Comparison of ENCODE assay signal across 1 cellular context in the genomic region with DNA sequence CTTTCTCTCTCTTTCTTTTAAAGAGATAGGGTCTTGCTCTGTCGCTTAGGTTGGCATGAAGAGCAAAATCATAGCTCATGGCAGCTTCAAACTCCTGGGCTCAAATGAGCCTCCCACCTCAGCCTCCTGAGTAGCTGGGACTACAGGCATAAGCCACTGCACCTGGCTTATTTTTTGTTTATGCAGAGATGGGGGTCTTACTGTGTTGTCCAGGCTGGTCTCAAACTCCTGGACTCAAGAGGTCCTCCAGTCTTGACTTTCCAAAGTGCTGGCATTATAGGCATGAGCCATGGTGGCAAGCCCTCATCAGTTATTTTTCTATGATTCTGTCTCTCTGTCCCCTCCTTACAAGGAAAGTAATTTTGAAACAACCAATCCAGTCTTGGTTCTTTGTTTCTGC.
TF ChIP-seq lines count a peak whose summit lies in the region.

No MANE protein-coding gene starts in this region.

TF ChIP-seq in neural cell, 6 proteins besides CTCF, POLR2A, EP300 and RAD21:
- TF ChIP-seq, protein P1, sequence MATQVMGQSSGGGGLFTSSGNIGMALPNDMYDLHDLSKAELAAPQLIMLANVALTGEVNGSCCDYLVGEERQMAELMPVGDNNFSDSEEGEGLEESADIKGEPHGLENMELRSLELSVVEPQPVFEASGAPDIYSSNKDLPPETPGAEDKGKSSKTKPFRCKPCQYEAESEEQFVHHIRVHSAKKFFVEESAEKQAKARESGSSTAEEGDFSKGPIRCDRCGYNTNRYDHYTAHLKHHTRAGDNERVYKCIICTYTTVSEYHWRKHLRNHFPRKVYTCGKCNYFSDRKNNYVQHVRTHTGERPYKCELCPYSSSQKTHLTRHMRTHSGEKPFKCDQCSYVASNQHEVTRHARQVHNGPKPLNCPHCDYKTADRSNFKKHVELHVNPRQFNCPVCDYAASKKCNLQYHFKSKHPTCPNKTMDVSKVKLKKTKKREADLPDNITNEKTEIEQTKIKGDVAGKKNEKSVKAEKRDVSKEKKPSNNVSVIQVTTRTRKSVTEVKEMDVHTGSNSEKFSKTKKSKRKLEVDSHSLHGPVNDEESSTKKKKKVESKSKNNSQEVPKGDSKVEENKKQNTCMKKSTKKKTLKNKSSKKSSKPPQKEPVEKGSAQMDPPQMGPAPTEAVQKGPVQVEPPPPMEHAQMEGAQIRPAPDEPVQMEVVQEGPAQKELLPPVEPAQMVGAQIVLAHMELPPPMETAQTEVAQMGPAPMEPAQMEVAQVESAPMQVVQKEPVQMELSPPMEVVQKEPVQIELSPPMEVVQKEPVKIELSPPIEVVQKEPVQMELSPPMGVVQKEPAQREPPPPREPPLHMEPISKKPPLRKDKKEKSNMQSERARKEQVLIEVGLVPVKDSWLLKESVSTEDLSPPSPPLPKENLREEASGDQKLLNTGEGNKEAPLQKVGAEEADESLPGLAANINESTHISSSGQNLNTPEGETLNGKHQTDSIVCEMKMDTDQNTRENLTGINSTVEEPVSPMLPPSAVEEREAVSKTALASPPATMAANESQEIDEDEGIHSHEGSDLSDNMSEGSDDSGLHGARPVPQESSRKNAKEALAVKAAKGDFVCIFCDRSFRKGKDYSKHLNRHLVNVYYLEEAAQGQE (IDR thresholded peaks at IDR 0.05; ENCODE audit: borderline replicate concordance): no peak
- no peak for TF ChIP-seq MXI1 (conservative IDR thresholded peaks at IDR 0.05; ENCODE audit: poor library complexity, severe bottlenecking)
- no peak for TF ChIP-seq SMC3 (conservative IDR thresholded peaks at IDR 0.05; ENCODE audit: poor library complexity)
- no peak for TF ChIP-seq POLR2AphosphoS5 (IDR thresholded peaks at IDR 0.05)
- TF ChIP-seq EZH2 (IDR thresholded peaks at IDR 0.05; ENCODE audit: borderline replicate concordance, insufficient read depth, low read length, poor library complexity, severe bottlenecking): no peak
- no peak for TF ChIP-seq TAF1 (IDR thresholded peaks at IDR 0.05; ENCODE audit: low read depth)
